Comparison of ENCODE assay signal across 18 cellular contexts in the genomic region with DNA sequence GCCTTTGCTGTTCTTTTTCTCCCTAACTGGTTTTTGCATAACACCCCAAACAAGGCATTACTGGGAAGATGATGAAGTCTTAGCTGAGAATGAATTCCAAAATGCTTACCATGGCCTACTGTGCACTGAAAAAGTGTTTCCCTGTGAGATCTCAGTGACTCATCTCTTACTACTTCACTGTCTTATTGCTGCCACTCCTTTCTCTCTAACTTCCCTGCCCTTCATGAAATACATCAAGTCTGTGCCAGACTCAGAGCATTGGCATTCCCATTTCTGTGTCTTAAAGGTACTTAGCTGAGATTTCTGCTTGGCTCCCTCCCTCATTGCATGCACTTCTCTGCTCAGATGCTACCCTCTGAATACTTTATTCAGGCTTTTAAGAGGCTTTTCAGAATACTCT. TPM values are rescaled to one million over a fixed set of nuclear protein-coding genes. Genes with fewer than 3 reads are reported as not detected.
DNase-seq lines count a peak whose midpoint lies in the region; ATAC-seq and TF ChIP-seq lines count a peak whose summit lies in the region.
"Had no signal": no experiment of that assay in that cellular context is flagged by ENCODE, and none has a peak within 500 bp of the region (broad histone marks: within the 10 kb centered on the region; RNA-seq: fewer than 3 reads in every experiment).

No MANE protein-coding gene starts in this region.

- H3K79me2 ChIP-seq in smooth muscle cell (ENCODE audit: low read depth): no peaks in the 10 kb centered on the region

- no peaks in the 10 kb centered on the region for H4K20me1 ChIP-seq in smooth muscle cell (ENCODE audit: low read depth)

- H3K9me3 ChIP-seq in smooth muscle cell (replicated peaks; ENCODE audit: low read depth): no peaks in the 10 kb centered on the region
- H3K9me3 ChIP-seq in colonic mucosa: no peaks in the 10 kb centered on the region
- H3K9me3 ChIP-seq: ascending aorta had no signal

- no peak overlapping the region for H3K9ac ChIP-seq in smooth muscle cell (ENCODE audit: low read depth)
- H3K9ac ChIP-seq in colonic mucosa (ENCODE audit: low read depth in 2 of 2, low read length in 2 of 2): no peak overlapping the region

- no peaks in the 10 kb centered on the region for H3K27me3 ChIP-seq in smooth muscle cell (ENCODE audit: low read depth)
- H3K27me3 ChIP-seq in colonic mucosa: no peaks in the 10 kb centered on the region
- H3K27me3 ChIP-seq: ascending aorta had no signal

- DNase-seq in RPMI7951 (ENCODE audit: low read depth): peak; percentile 65
- DNase-seq in fibroblast of mammary gland (ENCODE audit: low read depth): peak; percentile 93
- no peak for DNase-seq in smooth muscle cell (lab: John Stamatoyannopoulos, UW; ENCODE audit: unreplicated experiment)
- no peak for DNase-seq in activated naive CD4-positive, alpha-beta T cell treated with anti-CD3 and anti-CD28 coated beads, Interleukin-2, amount 50 U/mL, for 16 hours
- no peak for DNase-seq in colonic mucosa
- DNase-seq in pons (ENCODE audit: low spot score): no peak
- DNase-seq in effector CD8-positive, alpha-beta T cell (lab: John Stamatoyannopoulos, UW): no peak
- DNase-seq: activated CD8-positive, alpha-beta memory T cell treated with anti-CD3 and anti-CD28 coated beads, Interleukin-2, amount 50 U/mL, for 4 hours; left colon; NCI-H2171 treated with DMSO at 0.1 percent for 48 hours; occipital lobe; stimulated activated CD4-positive, alpha-beta T cell treated with anti-CD3 and anti-CD28 coated beads, Interleukin-4, amount 100 ng/mL, for 24 hours; stimulated activated naive CD8-positive, alpha-beta T cell treated with anti-CD3 and anti-CD28 coated beads, Interleukin-15, amount 100 ng/mL, for 72 hours had no signal

- TF ChIP-seq CTCF in fibroblast of mammary gland (conservative IDR thresholded peaks at IDR 0.05; ENCODE audit: control insufficient read depth, insufficient read depth, low read depth, low read length) (no peak), smooth muscle cell (IDR thresholded peaks at IDR 0.05; ENCODE audit: borderline replicate concordance, insufficient read depth, poor library complexity, severe bottlenecking) (no peak), colonic mucosa (IDR thresholded peaks at IDR 0.05) (no peak)

- H3K4me3 ChIP-seq in fibroblast of mammary gland (ENCODE audit: control insufficient read depth, low read depth, low read length): no peak overlapping the region
- no peak overlapping the region for H3K4me3 ChIP-seq in smooth muscle cell
- no peak overlapping the region for H3K4me3 ChIP-seq in colonic mucosa
- H3K4me3 ChIP-seq: ascending aorta had no signal

- H3K4me1 ChIP-seq in smooth muscle cell (ENCODE audit: low read depth) (no peaks in the 10 kb centered on the region), colonic mucosa (no peaks in the 10 kb centered on the region)
- H3K4me1 ChIP-seq: ascending aorta had no signal

- no peaks in the 10 kb centered on the region for H3F3A ChIP-seq in smooth muscle cell (ENCODE audit: low read depth)

- peak overlapping the region; percentile 87 for H3K27ac ChIP-seq in smooth muscle cell (ENCODE audit: low read depth)
- H3K27ac ChIP-seq in colonic mucosa: no peak overlapping the region
- H3K27ac ChIP-seq: ascending aorta had no signal

- H2AFZ ChIP-seq in smooth muscle cell (ENCODE audit: low read depth): no peak overlapping the region

- H3K36me3 ChIP-seq in smooth muscle cell (ENCODE audit: low read depth): no peaks in the 10 kb centered on the region
- no peaks in the 10 kb centered on the region for H3K36me3 ChIP-seq in colonic mucosa
- H3K36me3 ChIP-seq: ascending aorta had no signal

- intact Hi-C loops in colonic mucosa (cut with DNase I): no loop called here

- ATAC-seq in GM18868 (IDR thresholded peaks at IDR 0.05; ENCODE audit: unreplicated experiment): peak; percentile 32
- ATAC-seq: left colon; Panc1; stimulated activated naive CD8-positive, alpha-beta T cell treated with anti-CD3 and anti-CD28 coated beads, Interleukin-15, amount 100 ng/mL, for 72 hours had no signal

- no peak overlapping the region for H3K4me2 ChIP-seq in smooth muscle cell

RNA-seq across cellular contexts. Expression of a gene that starts 49.1 kb away (rescaled TPM):
- total RNA-seq in RPMI7951 (2014; rRNA removed; shearing (Covaris generic)): 21.5 and 32.3 TPM in 2 replicates
- 3.2 and 3.5 TPM in 2 replicates for total RNA-seq in smooth muscle cell
- 0.26 TPM in 1 of 2 replicates, not detected in the other for polyA plus RNA-seq in smooth muscle cell
- under 1 TPM in 1 of 2 donors, not detected in 1; 0.12 TPM for total RNA-seq in colonic mucosa
- total RNA-seq: ascending aorta, G401, left colon, occipital lobe had no signal
- polyA plus RNA-seq: IgD-negative memory B cell had no signal

Comparison
In these comparisons a context has a peak if more than half of its experiments do, and no peak if none do; other contexts are left out.
1. DNase-seq: peak in RPMI7951 (single experiment) and fibroblast of mammary gland (single experiment); none in smooth muscle cell (single experiment), activated naive CD4-positive, alpha-beta T cell treated with anti-CD3 and anti-CD28 coated beads, Interleukin-2, amount 50 U/mL, for 16 hours (single experiment), colonic mucosa (single experiment), pons (single experiment) and effector CD8-positive, alpha-beta T cell (single experiment).